In genomic region chr12:92002195-92002649, GRCh38 we compare ENCODE assay signal across 1 cellular context.
TF ChIP-seq lines count a peak whose summit lies in the region.

No MANE protein-coding gene starts in this region.

TF ChIP-seq in K562, 482 proteins besides CTCF, POLR2A, EP300 and RAD21 (continued from another document):
- no peak for TF ChIP-seq TSHZ1 (CRISPR knock-in tag; IDR thresholded peaks at IDR 0.05)
- TF ChIP-seq FOXM1 (IDR thresholded peaks at IDR 0.05; ENCODE audit: low read depth), result 0 out of 2 replicates have a peak, but pooled peaks have one; percentile 77
- no peak for TF ChIP-seq FOXM1 (CRISPR knock-in tag; IDR thresholded peaks at IDR 0.05; ENCODE audit: low read depth)
